In the genomic region with DNA sequence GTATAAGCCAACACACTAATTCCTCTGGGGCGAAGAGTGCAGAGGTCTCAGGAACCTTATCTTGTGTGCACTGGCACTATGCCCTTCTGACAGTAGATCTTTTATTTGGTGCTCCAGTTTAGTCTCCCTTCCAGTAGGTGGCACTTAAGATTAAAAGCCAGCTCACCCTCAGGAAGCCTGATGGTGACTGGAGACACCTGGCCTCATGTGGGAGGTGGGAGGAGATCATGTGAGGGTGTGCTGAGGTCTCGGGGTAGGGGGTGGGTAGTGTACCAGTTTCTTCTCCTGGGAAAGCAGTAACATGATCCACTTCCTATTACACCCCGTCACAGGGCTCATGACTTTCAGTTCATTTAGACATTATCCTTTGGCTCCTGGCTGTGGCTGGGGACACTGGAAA, we compare ENCODE assay signal across 26 cellular contexts.
DNase-seq lines count a peak whose midpoint lies in the region; ATAC-seq and TF ChIP-seq lines count a peak whose summit lies in the region.
"Had no signal": no experiment of that assay in that cellular context is flagged by ENCODE, and none has a peak within 500 bp of the region (broad histone marks: within the 10 kb centered on the region; RNA-seq: fewer than 3 reads in every experiment).

No MANE protein-coding gene starts in this region.

- TF ChIP-seq CTCF in endodermal cell (conservative IDR thresholded peaks at IDR 0.05) (peak; percentile 49), upper lobe of right lung (IDR thresholded peaks at IDR 0.05) (no peak)

- H3K27me3 ChIP-seq in endodermal cell (ENCODE audit: control insufficient read depth, insufficient read depth, low read length, poor library complexity, severe bottlenecking): no peaks in the 10 kb centered on the region
- H3K27me3 ChIP-seq in upper lobe of right lung: no peaks in the 10 kb centered on the region
- H3K27me3 ChIP-seq: BE2C, Peyer's patch had no signal

- peak; percentile 54 for ATAC-seq in upper lobe of right lung
- ATAC-seq in T-helper 17 cell: no peak
- ATAC-seq: naive thymus-derived CD4-positive, alpha-beta T cell; stimulated activated naive CD8-positive, alpha-beta T cell treated with anti-CD3 and anti-CD28 coated beads, Interleukin-15, Interleukin-2, amounts not matched to agents 100 U/mL and 50 U/mL, for 24 hours had no signal

- WGBS in endodermal cell (ENCODE audit: insufficient coverage in 1 of 2, insufficient read length in 1 of 2), 2 experiments: 82% methylated on average over 3 of the region's 3 CpGs; no CpG with 5 or more reads in 1 of the 2 experiments

- H3K9me3 ChIP-seq in endodermal cell (ENCODE audit: control insufficient read depth, low read length): no peaks in the 10 kb centered on the region
- H3K9me3 ChIP-seq in upper lobe of right lung: no peaks in the 10 kb centered on the region
- H3K9me3 ChIP-seq in T-helper 17 cell (ENCODE audit: control insufficient read depth, low read length, poor library complexity, severe bottlenecking): no peaks in the 10 kb centered on the region
- H3K9me3 ChIP-seq: BE2C, Peyer's patch had no signal

- H3K27ac Mint-ChIP-seq in endodermal cell: no peak overlapping the region
- no peak overlapping the region for H3K27ac Mint-ChIP-seq in T-helper 17 cell
- H3K27ac Mint-ChIP-seq: activated CD4-positive, alpha-beta T cell treated with anti-CD3 and anti-CD28 coated beads, Interleukin-2, amount 10 ng/mL, durations not matched to agents 7 days and 5 days; dendritic cell treated with granulocyte-macrophage colony-stimulating factor and Interleukin-4, amounts not matched to agents 40 ng/mL and 50 ng/mL, for 4 days; IgD-negative memory B cell; naive thymus-derived CD4-positive, alpha-beta T cell had no signal

- no peaks in the 10 kb centered on the region for H3K36me3 Mint-ChIP-seq in endodermal cell (ENCODE audit: low read depth)
- no peaks in the 10 kb centered on the region for H3K36me3 Mint-ChIP-seq in T-helper 17 cell (ENCODE audit: low read depth)
- H3K36me3 Mint-ChIP-seq: IgD-negative memory B cell; naive thymus-derived CD4-positive, alpha-beta T cell had no signal

- H3K4me1 ChIP-seq in endodermal cell (ENCODE audit: control insufficient read depth, insufficient read depth, low read length) (no peaks in the 10 kb centered on the region), upper lobe of right lung (no peaks in the 10 kb centered on the region)
- H3K4me1 ChIP-seq: BE2C, Peyer's patch had no signal

- no peak overlapping the region for H3K9ac ChIP-seq in endodermal cell (ENCODE audit: extremely low read depth, low read length, poor library complexity, severe bottlenecking)

- no peak overlapping the region for H3K4me3 Mint-ChIP-seq in endodermal cell
- H3K4me3 Mint-ChIP-seq in T-helper 17 cell: no peak overlapping the region
- H3K4me3 Mint-ChIP-seq: activated CD4-positive, alpha-beta T cell treated with anti-CD3 and anti-CD28 coated beads, Interleukin-2, amount 10 ng/mL, durations not matched to agents 7 days and 5 days; dendritic cell treated with granulocyte-macrophage colony-stimulating factor and Interleukin-4, amounts not matched to agents 40 ng/mL and 50 ng/mL, for 4 days; IgD-negative memory B cell; naive thymus-derived CD4-positive, alpha-beta T cell had no signal

- H3K27ac ChIP-seq in endodermal cell (ENCODE audit: low read depth, low read length) (no peak overlapping the region), upper lobe of right lung (no peak overlapping the region)
- H3K27ac ChIP-seq: epithelial cell of prostate, Peyer's patch had no signal

- no peaks in the 10 kb centered on the region for H3K9me3 Mint-ChIP-seq in endodermal cell
- H3K9me3 Mint-ChIP-seq: activated CD4-positive, alpha-beta T cell treated with anti-CD3 and anti-CD28 coated beads, Interleukin-2, amount 10 ng/mL, durations not matched to agents 7 days and 5 days; dendritic cell treated with granulocyte-macrophage colony-stimulating factor and Interleukin-4, amounts not matched to agents 40 ng/mL and 50 ng/mL, for 4 days had no signal

- H3K36me3 ChIP-seq in endodermal cell (ENCODE audit: control insufficient read depth, insufficient read depth, low read length) (no peaks in the 10 kb centered on the region), upper lobe of right lung (no peaks in the 10 kb centered on the region)
- H3K36me3 ChIP-seq: BE2C, Peyer's patch had no signal

- DNase-seq in NCI-H2171 treated with DMSO at 0.1 percent for 48 hours (lab: John Stamatoyannopoulos, UW) (peak; percentile 62), NCI-H2171 (lab: John Stamatoyannopoulos, UW) (no peak), M059J (ENCODE audit: low read depth) (peak; percentile 3), endodermal cell (peak; percentile 63), upper lobe of right lung (no peak), islet precursor cell (no peak), T-helper 17 cell (no peak)
- no peak for DNase-seq in effector CD8-positive, alpha-beta T cell (lab: John Stamatoyannopoulos, UW)
- DNase-seq: activated CD4-positive, alpha-beta T cell treated with anti-CD3 and anti-CD28 coated beads, Interleukin-2, amount 10 ng/mL, durations not matched to agents 7 days and 5 days; activated CD8-positive, alpha-beta memory T cell treated with anti-CD3 and anti-CD28 coated beads, Interleukin-2, amount 50 U/mL, for 4 hours; activated effector memory CD4-positive, alpha-beta T cell treated with anti-CD3 and anti-CD28 coated beads, Interleukin-2, amount 50 U/mL, for 16 hours; BE2C; foreskin melanocyte; GOT3; kidney glomerular epithelial cell; mesenchymal stem cell; naive thymus-derived CD4-positive, alpha-beta T cell; NCI-H1092 treated with DMSO at 0.1 percent for 48 hours; NCI-H774; Peyer's patch; stimulated activated CD4-positive, alpha-beta T cell treated with anti-CD3 and anti-CD28 coated beads, Interleukin-1b, Interleukin-23, amount 100 ng/mL, for 48 hours; stimulated activated naive CD8-positive, alpha-beta T cell treated with anti-CD3 and anti-CD28 coated beads, Interleukin-15, Interleukin-2, amounts not matched to agents 100 U/mL and 50 U/mL, for 24 hours; trophoblast cell had no signal

- H3K4me1 Mint-ChIP-seq in endodermal cell (no peaks in the 10 kb centered on the region), T-helper 17 cell (no peaks in the 10 kb centered on the region)
- H3K4me1 Mint-ChIP-seq: activated CD4-positive, alpha-beta T cell treated with anti-CD3 and anti-CD28 coated beads, Interleukin-2, amount 10 ng/mL, durations not matched to agents 7 days and 5 days; IgD-negative memory B cell; naive thymus-derived CD4-positive, alpha-beta T cell had no signal

- no peak overlapping the region for H3K4me3 ChIP-seq in endodermal cell (ENCODE audit: low read length)
- no peak overlapping the region for H3K4me3 ChIP-seq in upper lobe of right lung
- H3K4me3 ChIP-seq: Peyer's patch had no signal

- intact Hi-C loops in upper lobe of right lung (cut with DNase I): no loop called here

- H3K27me3 Mint-ChIP-seq in endodermal cell (ENCODE audit: insufficient read depth) (peaks cover 9% of the 10 kb centered on the region), T-helper 17 cell (no peaks in the 10 kb centered on the region)
- H3K27me3 Mint-ChIP-seq: activated CD4-positive, alpha-beta T cell treated with anti-CD3 and anti-CD28 coated beads, Interleukin-2, amount 10 ng/mL, durations not matched to agents 7 days and 5 days; dendritic cell treated with granulocyte-macrophage colony-stimulating factor and Interleukin-4, amounts not matched to agents 40 ng/mL and 50 ng/mL, for 4 days; IgD-negative memory B cell had no signal

Comparison
In these comparisons a context has a peak if more than half of its experiments do, and no peak if none do; other contexts are left out.
1. DNase-seq: peak in NCI-H2171 treated with DMSO at 0.1 percent for 48 hours (single experiment), M059J (single experiment) and endodermal cell (single experiment); none in NCI-H2171 (single experiment), upper lobe of right lung (single experiment), islet precursor cell (single experiment), T-helper 17 cell (0 of 3) and effector CD8-positive, alpha-beta T cell (single experiment).